8 cellular contexts compared by ENCODE assay signal in genomic region chr1:39657923-39658485, GRCh38. TPM values are rescaled to one million over a fixed set of nuclear protein-coding genes. Genes with fewer than 3 reads are reported as not detected.
DNase-seq lines count a peak whose midpoint lies in the region; ATAC-seq and TF ChIP-seq lines count a peak whose summit lies in the region.

No MANE protein-coding gene starts in this region.

- H3K4me1 ChIP-seq in left ventricle myocardium inferior (peaks cover 34% of the 10 kb centered on the region), gastrocnemius medialis (peaks cover 15 to 25% of the 10 kb centered on the region in 2 donors)

- intact Hi-C loops in left ventricle myocardium inferior (cut with micrococcal nuclease): no loop called here
- intact Hi-C loops in gastrocnemius medialis (cut with DNase I; ENCODE audit: low total_unique reads): no loop called here

- H3K36me3 ChIP-seq in SK-N-MC (ENCODE audit: insufficient read depth, low read length): no peaks in the 10 kb centered on the region
- H3K36me3 ChIP-seq in left ventricle myocardium inferior: no peaks in the 10 kb centered on the region
- peaks cover 0 to 30% of the 10 kb centered on the region in 2 donors for H3K36me3 ChIP-seq in gastrocnemius medialis

- TF ChIP-seq POLR2A in gastrocnemius medialis (IDR thresholded peaks at IDR 0.05): no peak

- H3K27ac ChIP-seq in SK-N-MC (no peak overlapping the region), left ventricle myocardium inferior (replicated peaks) (no peak overlapping the region), gastrocnemius medialis (peak overlapping the region; percentile 43 to 79 (median 69))

- H3K9me3 ChIP-seq in SK-N-MC (ENCODE audit: low read depth, low read length): no peaks in the 10 kb centered on the region
- no peaks in the 10 kb centered on the region for H3K9me3 ChIP-seq in left ventricle myocardium inferior (replicated peaks)
- H3K9me3 ChIP-seq in gastrocnemius medialis: no peaks in the 10 kb centered on the region

- DNase-seq in GM10266 (ENCODE audit: extremely low spot score) (peak; percentile 75), SK-N-MC (ENCODE audit: low read depth, low spot score) (peak; percentile 3), left ventricle myocardium inferior (peak; percentile 62), gastrocnemius medialis (peak in 1 of 2 donors; percentile 65)
- peak; percentile 64 for DNase-seq in activated naive CD4-positive, alpha-beta T cell treated with anti-CD3 and anti-CD28 coated beads, Interleukin-2, amount 50 U/mL, for 16 hours

- no peaks in the 10 kb centered on the region for H3K27me3 ChIP-seq in left ventricle myocardium inferior (ENCODE audit: low read depth)
- H3K27me3 ChIP-seq in gastrocnemius medialis: no peaks in the 10 kb centered on the region

- peak overlapping the region; percentile 61 for H3K4me3 ChIP-seq in SK-N-MC
- H3K4me3 ChIP-seq in left ventricle myocardium inferior: no peak overlapping the region
- H3K4me3 ChIP-seq in gastrocnemius medialis: no peak overlapping the region

- ATAC-seq in gastrocnemius medialis (peak in 1 of 2 donors; percentile 22), HG03196 (IDR thresholded peaks at IDR 0.05; ENCODE audit: unreplicated experiment) (no peak), HG02884 (IDR thresholded peaks at IDR 0.05; ENCODE audit: unreplicated experiment) (no peak)

- TF ChIP-seq CTCF in GM10266 (IDR thresholded peaks at IDR 0.05; ENCODE audit: control insufficient read depth, insufficient read depth, low read depth, missing control alignments): peak; percentile 80
- peak; percentile 93 for TF ChIP-seq CTCF in LNCAP (IDR thresholded peaks at IDR 0.05)
- TF ChIP-seq CTCF in left ventricle myocardium inferior (IDR thresholded peaks at IDR 0.05; ENCODE audit: borderline replicate concordance): peak; percentile 74
- TF ChIP-seq CTCF in gastrocnemius medialis (IDR thresholded peaks at IDR 0.05 in 4 of 5, conservative IDR thresholded peaks at IDR 0.05 in 1 of 5): peak; percentile 69 to 83 (median 73)

- in situ Hi-C loops in gastrocnemius medialis (cut with MboI; ENCODE audit: low sequenced_read_pairs in 4 of 4): loop anchor here in 2 of 4 donors (10.0 kb wide), 1 partner anchor 53 kb away; no protein-coding TSS in a partner anchor

- no peak overlapping the region for H3K9ac ChIP-seq in SK-N-MC (ENCODE audit: insufficient read length)

RNA-seq across cellular contexts. Expression of gene NT5C1A, which starts 13.9 kb away (rescaled TPM):
- total RNA-seq in left ventricle myocardium inferior: 26.8 TPM
- total RNA-seq in gastrocnemius medialis: 10 to 100 TPM; 10.8 to 85.5 (median 59.9) TPM

RNA-seq across cellular contexts. Expression of gene HEYL, which starts 18.6 kb away (rescaled TPM):
- 21.2 TPM for total RNA-seq in left ventricle myocardium inferior
- 1 to 10 TPM in 3 of 4 donors, under 1 TPM in 1; 0.78 to 3.3 (median 2.4) TPM for total RNA-seq in gastrocnemius medialis

RNA-seq across cellular contexts. Expression of gene HPCAL4, which starts 33.2 kb away (rescaled TPM):
- total RNA-seq in left ventricle myocardium inferior (0.88 TPM), gastrocnemius medialis (1 to 10 TPM in 3 of 4 donors, under 1 TPM in 1; 0.92 to 9.0 (median 3.2) TPM)

Comparison
In these comparisons a context has a peak if more than half of its experiments do, and no peak if none do; other contexts are left out.
1. H3K27ac ChIP-seq: peak in gastrocnemius medialis (4 of 4); none in SK-N-MC (single experiment) and left ventricle myocardium inferior (single experiment).
2. Peak in every context shown above with its lines, with median percentiles within 50 percentile points of each other: CTCF ChIP-seq.